Comparison of ENCODE assay signal across 21 cellular contexts in genomic region chr1:40197656-40198055, GRCh38. TPM values are rescaled to one million over a fixed set of nuclear protein-coding genes. Genes with fewer than 3 reads are reported as not detected.
DNase-seq lines count a peak whose midpoint lies in the region; ATAC-seq and TF ChIP-seq lines count a peak whose summit lies in the region.
"Had no signal": no experiment of that assay in that cellular context is flagged by ENCODE, and none has a peak within 500 bp of the region (broad histone marks: within the 10 kb centered on the region; RNA-seq: fewer than 3 reads in every experiment).

No MANE protein-coding gene starts in this region.

- no peak overlapping the region for H3K4ac ChIP-seq in IMR-90 (ENCODE audit: low read depth, low read length)

- H2AFZ ChIP-seq in IMR-90 (replicated peaks; ENCODE audit: low read length, poor library complexity) = no peak overlapping the region
- H2AFZ ChIP-seq in neural progenitor cell (replicated peaks) = no peak overlapping the region

- H2AK5ac ChIP-seq in IMR-90 (ENCODE audit: low read depth, low read length) = no peak overlapping the region

- no peak overlapping the region for H3K56ac ChIP-seq in IMR-90 (ENCODE audit: extremely low read depth, insufficient read depth, low read length)

- no peak overlapping the region for H4K91ac ChIP-seq in IMR-90 (ENCODE audit: insufficient read depth, low read depth, low read length)

- H3K4me3 ChIP-seq in IMR-90 (ENCODE audit: insufficient read depth, low read depth, low read length) = no peak overlapping the region
- H3K4me3 ChIP-seq in astrocyte of the cerebellum (ENCODE audit: low read depth, low read length) = no peak overlapping the region
- H3K4me3 ChIP-seq in neural progenitor cell = no peak overlapping the region
- H3K4me3 ChIP-seq: dorsolateral prefrontal cortex, thyroid gland had no signal

- H2AK9ac ChIP-seq in IMR-90 (replicated peaks; ENCODE audit: low read depth, low read length, poor library complexity) = no peak overlapping the region

- no peaks in the 10 kb centered on the region for H3K4me1 ChIP-seq in IMR-90 (ENCODE audit: control insufficient read depth, insufficient read depth, low read length)
- H3K4me1 ChIP-seq in neural progenitor cell = no peaks in the 10 kb centered on the region
- H3K4me1 ChIP-seq: Caco-2, thyroid gland had no signal

- H2BK20ac ChIP-seq in IMR-90 (ENCODE audit: low read depth, low read length) = no peak overlapping the region

- BruUV-seq in IMR-90 (replicated peaks; lab: Mats Ljungman, UMichigan) = no TSS peak

- H3K4me1 Mint-ChIP-seq in neural progenitor cell = no peaks in the 10 kb centered on the region

- TF ChIP-seq POLR2A in IMR-90 (IDR thresholded peaks at IDR 0.05; ENCODE audit: low read depth, low read length) = no peak

- H3K36me3 ChIP-seq in IMR-90 (ENCODE audit: control insufficient read depth, insufficient read depth, low read length) (peaks cover 7% of the 10 kb centered on the region), neural progenitor cell (peaks cover 10% of the 10 kb centered on the region)

- in situ Hi-C loops in IMR-90 (cut with MboI; ENCODE audit: low sequenced_read_pairs) = no loop called here
- in situ Hi-C loops in astrocyte of the cerebellum (cut with HindIII; ENCODE audit: low sequenced_read_pairs) = no loop called here

- no peak overlapping the region for H4K8ac ChIP-seq in IMR-90 (ENCODE audit: low read depth in 2 of 2, low read length in 2 of 2)

- peaks cover 5 to 28% of the 10 kb centered on the region in 2 experiments for H3K79me1 ChIP-seq in IMR-90 (ENCODE audit: low read depth in 1 of 2, low read length in 2 of 2)

- peaks cover 9% of the 10 kb centered on the region for H3K36me3 Mint-ChIP-seq in neural progenitor cell

- no peak overlapping the region for H3K27ac ChIP-seq in IMR-90 (ENCODE audit: insufficient read depth, low read length)
- H3K27ac ChIP-seq in neural progenitor cell = no peak overlapping the region
- H3K27ac ChIP-seq: dorsolateral prefrontal cortex, KMS-11, thyroid gland had no signal

- POLR2A ChIA-PET in IMR-90 (lab: Charles Lee; ENCODE audit: unreplicated experiment) = no interaction called here

- CTCF ChIA-PET in IMR-90 (lab: Yijun Ruan, JAX) = interaction anchor here (0.7 kb wide), 1 partner anchor 9 kb away, joined by 3 read pairs; no protein-coding TSS in a partner anchor

- H2BK120ac ChIP-seq in IMR-90 (ENCODE audit: low read depth, low read length) = no peak overlapping the region

- no peaks in the 10 kb centered on the region for H3K9me1 ChIP-seq in IMR-90 (ENCODE audit: insufficient read depth, low read length)

- DNase-seq in ELR (ENCODE audit: low read depth) (peak; percentile 22), IMR-90 (no peak), astrocyte of the cerebellum (ENCODE audit: low read depth) (no peak), neural progenitor cell (ENCODE audit: low spot score) (no peak), occipital lobe (lab: John Stamatoyannopoulos, UW) (no peak), posterior cingulate gyrus (no peak), GDM1 (lab: John Stamatoyannopoulos, UW) (no peak)
- DNase-seq: activated effector memory CD4-positive, alpha-beta T cell treated with Interleukin-2 at 50 U/mL for 16 hours; anterior cingulate cortex; Caco-2; dorsolateral prefrontal cortex; left ventricle myocardium superior; naive thymus-derived CD8-positive, alpha-beta T cell; NCI-H1930; NCI-H69; retina; SHP77; stimulated activated CD8-positive, alpha-beta memory T cell treated with anti-CD3 and anti-CD28 coated beads, Interleukin-4, amount 100 ng/mL, for 48 hours; thyroid gland had no signal

- H3K9ac ChIP-seq in IMR-90 (ENCODE audit: low read depth, low read length) (no peak overlapping the region), neural progenitor cell (no peak overlapping the region)
- H3K9ac ChIP-seq: KMS-11 had no signal

- H3K9me3 ChIP-seq in IMR-90 (ENCODE audit: control insufficient read depth, insufficient read depth, low read length) (no peaks in the 10 kb centered on the region), neural progenitor cell (ENCODE audit: low read depth) (no peaks in the 10 kb centered on the region)
- H3K9me3 ChIP-seq: Caco-2, thyroid gland had no signal

- intact Hi-C loops in IMR-90 (cut with micrococcal nuclease) = no loop called here
- intact Hi-C loops in posterior cingulate gyrus (cut with DNase I) = no loop called here

- no peak overlapping the region for H3K23ac ChIP-seq in IMR-90 (ENCODE audit: low read depth, low read length)

- H3K4me2 ChIP-seq in IMR-90 (ENCODE audit: low read depth, low read length) (no peak overlapping the region), neural progenitor cell (no peak overlapping the region)
- H3K4me2 ChIP-seq: KMS-11 had no signal

- H3K14ac ChIP-seq in IMR-90 (replicated peaks; ENCODE audit: low read depth, low read length) = no peak overlapping the region

- no CpG with 5 or more reads among the region's 1 CpG for WGBS in IMR-90 (ENCODE audit: extremely low coverage in 2 of 2, insufficient read length in 1 of 2), 2 experiments

- no peak overlapping the region for H4K5ac ChIP-seq in IMR-90 (ENCODE audit: low read depth, low read length)

- TF ChIP-seq RAD21 in IMR-90 (IDR thresholded peaks at IDR 0.05; ENCODE audit: low read length) = 0 out of 2 replicates have a peak, but pooled peaks have one; percentile 2

- H3K18ac ChIP-seq in IMR-90 (ENCODE audit: low read depth, low read length) = no peak overlapping the region

- no peak overlapping the region for H3K27ac Mint-ChIP-seq in neural progenitor cell

- H3K79me2 ChIP-seq in neural progenitor cell (ENCODE audit: low read depth) = peaks cover 5% of the 10 kb centered on the region

- no peak overlapping the region for H3K4me3 Mint-ChIP-seq in neural progenitor cell
- H3K4me3 Mint-ChIP-seq: naive thymus-derived CD8-positive, alpha-beta T cell had no signal

- H2BK15ac ChIP-seq in IMR-90 (ENCODE audit: low read depth, low read length) = no peak overlapping the region

- H4K20me1 ChIP-seq in IMR-90 (ENCODE audit: insufficient read depth, low read length) (no peaks in the 10 kb centered on the region), neural progenitor cell (ENCODE audit: low read depth) (peaks cover 8% of the 10 kb centered on the region)

- no peaks in the 10 kb centered on the region for H3K27me3 ChIP-seq in IMR-90 (ENCODE audit: control insufficient read depth, insufficient read depth, low read length)
- no peaks in the 10 kb centered on the region for H3K27me3 ChIP-seq in neural progenitor cell
- H3K27me3 ChIP-seq: dorsolateral prefrontal cortex, thyroid gland had no signal

- ATAC-seq in IMR-90 (ENCODE audit: low read depth) = no peak
- ATAC-seq: left ventricle myocardium superior; naive thymus-derived CD8-positive, alpha-beta T cell had no signal

- peak; percentile 14; the same call in 1 of the 2 replicates for TF ChIP-seq CTCF in IMR-90 (conservative IDR thresholded peaks at IDR 0.05; ENCODE audit: low read depth, low read length)
- TF ChIP-seq CTCF in astrocyte of the cerebellum (IDR thresholded peaks at IDR 0.05; ENCODE audit: low read depth, low read length, missing control alignments) = peak; percentile 7
- TF ChIP-seq CTCF in neural progenitor cell (IDR thresholded peaks at IDR 0.05) = peak; percentile 10

- no peaks in the 10 kb centered on the region for H3K9me3 Mint-ChIP-seq in neural progenitor cell
- H3K9me3 Mint-ChIP-seq: naive thymus-derived CD8-positive, alpha-beta T cell had no signal

- no peaks in the 10 kb centered on the region for H3K27me3 Mint-ChIP-seq in neural progenitor cell (ENCODE audit: insufficient read depth, low read depth)
- H3K27me3 Mint-ChIP-seq: naive thymus-derived CD8-positive, alpha-beta T cell had no signal

- peaks cover 9% of the 10 kb centered on the region for H3F3A ChIP-seq in neural progenitor cell (ENCODE audit: low read depth)

- H2BK5ac ChIP-seq in IMR-90 (ENCODE audit: low read depth, low read length, poor library complexity, severe bottlenecking) = no peak overlapping the region

- dilution Hi-C loops in IMR-90 (cut with HindIII; ENCODE audit: low sequenced_read_pairs, unreplicated experiment) = no loop called here

TF ChIP-seq in IMR-90, 13 proteins besides CTCF, POLR2A, EP300 and RAD21:
- no peak for TF ChIP-seq RCOR1 (IDR thresholded peaks at IDR 0.05; ENCODE audit: insufficient replicate concordance, low read length)
- TF ChIP-seq NFE2L2 (IDR thresholded peaks at IDR 0.05; ENCODE audit: low read depth, low read length) = no peak
- no peak for TF ChIP-seq SMC3 (IDR thresholded peaks at IDR 0.05; ENCODE audit: low read depth, low read length)
- no peak for TF ChIP-seq MAFK (IDR thresholded peaks at IDR 0.05; ENCODE audit: low read depth, low read length)
- no peak for TF ChIP-seq CEBPB (IDR thresholded peaks at IDR 0.05; ENCODE audit: low read depth, low read length)
- TF ChIP-seq CHD1 (IDR thresholded peaks at IDR 0.05; ENCODE audit: low read depth, low read length) = no peak
- TF ChIP-seq RFX5 (IDR thresholded peaks at IDR 0.05; ENCODE audit: low read depth, low read length) = no peak
- TF ChIP-seq MXI1 (IDR thresholded peaks at IDR 0.05; ENCODE audit: borderline replicate concordance, low read depth, low read length) = no peak
- no peak for TF ChIP-seq MAZ (IDR thresholded peaks at IDR 0.05; ENCODE audit: borderline replicate concordance, low read depth, low read length)

RNA-seq across cellular contexts. Expression of gene RLF, which starts 36.5 kb away (rescaled TPM):
- total RNA-seq in IMR-90 (2012; rRNA removed) (29.8 and 33.1 TPM in 2 replicates), neural progenitor cell (ENCODE audit: low replicate concordance) (48.4 and 72.7 TPM in 2 replicates), occipital lobe (101 TPM)
- polyA plus RNA-seq in IMR-90 (2012; rRNA removed) = 3.4 and 4.4 TPM in 2 replicates
- polyA plus RNA-seq in IMR-90 (2012; cell fraction: cytosol; rRNA removed) = 0.69 and 1.0 TPM in 2 replicates
- polyA plus RNA-seq in IMR-90 (2012; cell fraction: nucleus; rRNA removed; ENCODE audit: low replicate concordance) = 1.4 and 15.6 TPM in 2 replicates

RNA-seq across cellular contexts. Expression of gene TMCO2, which starts 50.1 kb away (rescaled TPM):
- total RNA-seq in IMR-90 (2012; rRNA removed) (not detected in 2 replicates), neural progenitor cell (ENCODE audit: low replicate concordance) (not detected in 2 replicates), occipital lobe (not detected)
- not detected in 2 replicates for polyA plus RNA-seq in IMR-90 (2012; rRNA removed)
- not detected in 2 replicates for polyA plus RNA-seq in IMR-90 (2012; cell fraction: cytosol; rRNA removed)
- not detected in 2 replicates for polyA plus RNA-seq in IMR-90 (2012; cell fraction: nucleus; rRNA removed; ENCODE audit: low replicate concordance)
- total RNA-seq: Caco-2; fibroblast of lung; left ventricle myocardium superior; naive thymus-derived CD8-positive, alpha-beta T cell; thyroid gland had no signal
- polyA plus RNA-seq: fibroblast of lung; naive thymus-derived CD8-positive, alpha-beta T cell had no signal
